10 cellular contexts compared by ENCODE assay signal in genomic region chr13:99659234-99659633, GRCh38. TPM values are rescaled to one million over a fixed set of nuclear protein-coding genes. Genes with fewer than 3 reads are reported as not detected.
DNase-seq lines count a peak whose midpoint lies in the region; ATAC-seq, FAIRE-seq and TF ChIP-seq lines count a peak whose summit lies in the region.
"Had no signal": no experiment of that assay in that cellular context is flagged by ENCODE, and none has a peak within 500 bp of the region (broad histone marks: within the 10 kb centered on the region; RNA-seq: fewer than 3 reads in every experiment).

No MANE protein-coding gene starts in this region.

- peaks cover 50% of the 10 kb centered on the region for H3K4me1 Mint-ChIP-seq in activated CD4-positive, alpha-beta T cell treated with anti-CD3 and anti-CD28 coated beads, Interleukin-2, amount 10 ng/mL, durations not matched to agents 7 days and 5 days
- H3K4me1 Mint-ChIP-seq in stimulated activated effector memory CD8-positive, alpha-beta T cell treated with anti-CD3 and anti-CD28 coated beads, Interleukin-12 subunit alpha, Interleukin-12 subunit beta, amount 100 ng/mL, for 72 hours = peaks cover 29% of the 10 kb centered on the region

- POLR2A ChIA-PET in activated CD4-positive, alpha-beta T cell treated with anti-CD3 and anti-CD28 coated beads, Interleukin-2, amount 10 ng/mL, durations not matched to agents 7 days and 5 days (lab: Charles Lee) = no interaction called here

- H3K4me3 Mint-ChIP-seq in activated CD4-positive, alpha-beta T cell treated with anti-CD3 and anti-CD28 coated beads, Interleukin-2, amount 10 ng/mL, durations not matched to agents 7 days and 5 days = peak overlapping the region; percentile 48
- peak overlapping the region; percentile 67 for H3K4me3 Mint-ChIP-seq in stimulated activated effector memory CD8-positive, alpha-beta T cell treated with anti-CD3 and anti-CD28 coated beads, Interleukin-12 subunit alpha, Interleukin-12 subunit beta, amount 100 ng/mL, for 72 hours

- H3K36me3 Mint-ChIP-seq in activated CD4-positive, alpha-beta T cell treated with anti-CD3 and anti-CD28 coated beads, Interleukin-2, amount 10 ng/mL, durations not matched to agents 7 days and 5 days (ENCODE audit: low read depth) = no peaks in the 10 kb centered on the region
- no peaks in the 10 kb centered on the region for H3K36me3 Mint-ChIP-seq in stimulated activated effector memory CD8-positive, alpha-beta T cell treated with anti-CD3 and anti-CD28 coated beads, Interleukin-12 subunit alpha, Interleukin-12 subunit beta, amount 100 ng/mL, for 72 hours

- no peak for TF ChIP-seq POLR2A in breast epithelium (IDR thresholded peaks at IDR 0.05)

- WGBS in small intestine, 3 donors = 60 to 74% (median 65%) methylated on average over 3 of the region's 3 CpGs

- no peaks in the 10 kb centered on the region for H3K9me3 Mint-ChIP-seq in activated CD4-positive, alpha-beta T cell treated with anti-CD3 and anti-CD28 coated beads, Interleukin-2, amount 10 ng/mL, durations not matched to agents 7 days and 5 days
- no peaks in the 10 kb centered on the region for H3K9me3 Mint-ChIP-seq in stimulated activated effector memory CD8-positive, alpha-beta T cell treated with anti-CD3 and anti-CD28 coated beads, Interleukin-12 subunit alpha, Interleukin-12 subunit beta, amount 100 ng/mL, for 72 hours
- H3K9me3 Mint-ChIP-seq: activated B cell treated with CpG ODN at 0.5 μM for 24 hours had no signal

- no peak for FAIRE-seq in small intestine (lab: Jason Lieb, UNC)

- peak overlapping the region; percentile 95 for H3K27ac Mint-ChIP-seq in activated CD4-positive, alpha-beta T cell treated with anti-CD3 and anti-CD28 coated beads, Interleukin-2, amount 10 ng/mL, durations not matched to agents 7 days and 5 days
- no peak overlapping the region for H3K27ac Mint-ChIP-seq in stimulated activated effector memory CD8-positive, alpha-beta T cell treated with anti-CD3 and anti-CD28 coated beads, Interleukin-12 subunit alpha, Interleukin-12 subunit beta, amount 100 ng/mL, for 72 hours
- H3K27ac Mint-ChIP-seq: activated B cell treated with CpG ODN at 0.5 μM for 24 hours had no signal

- no peak overlapping the region for H3K27ac ChIP-seq in colonic mucosa
- no peak overlapping the region for H3K27ac ChIP-seq in small intestine (ENCODE audit: low read depth in 1 of 2, low read length in 1 of 2)
- no peak overlapping the region for H3K27ac ChIP-seq in breast epithelium

- intact Hi-C loops in colonic mucosa (cut with DNase I) (loop anchor here (5.0 kb wide), 3 partner anchors 238 to 853 kb away; no protein-coding TSS in a partner anchor), breast epithelium (cut with DNase I; ENCODE audit: low total_unique reads) (loop anchor here (10.0 kb wide), 1 partner anchor 596 kb away; no protein-coding TSS in a partner anchor)

- peaks cover 8% of the 10 kb centered on the region for H3K27me3 Mint-ChIP-seq in activated CD4-positive, alpha-beta T cell treated with anti-CD3 and anti-CD28 coated beads, Interleukin-2, amount 10 ng/mL, durations not matched to agents 7 days and 5 days

- no peak for DNase-seq in activated CD4-positive, alpha-beta T cell treated with anti-CD3 and anti-CD28 coated beads, Interleukin-2, amount 10 ng/mL, durations not matched to agents 7 days and 5 days
- DNase-seq in activated CD4-positive, alpha-beta T cell treated with anti-CD3 and anti-CD28 coated beads for 1 hour = no peak
- DNase-seq in NCI-H187 (lab: John Stamatoyannopoulos, UW) (peak; percentile 52 to 60), colonic mucosa (peak; percentile 15), small intestine (no peak), AG20443 (ENCODE audit: low spot score) (no peak), breast epithelium (ENCODE audit: low spot score in 2 of 2) (no peak)
- DNase-seq in stimulated activated effector memory CD8-positive, alpha-beta T cell treated with anti-CD3 and anti-CD28 coated beads, Interleukin-12 subunit alpha, Interleukin-12 subunit beta, amount 100 ng/mL, for 72 hours (ENCODE audit: low spot score in 2 of 2) = no peak
- DNase-seq: activated B cell treated with CpG ODN at 0.5 μM for 24 hours, RPMI8226 had no signal

- TF ChIP-seq CTCF in colonic mucosa (IDR thresholded peaks at IDR 0.05) = no peak
- TF ChIP-seq CTCF in breast epithelium (IDR thresholded peaks at IDR 0.05) = no peak

- no peaks in the 10 kb centered on the region for H3K27me3 ChIP-seq in colonic mucosa
- H3K27me3 ChIP-seq in small intestine (ENCODE audit: control insufficient read depth in 2 of 2, insufficient read depth in 2 of 2, low read length in 2 of 2) = peaks cover 0 to 3% of the 10 kb centered on the region in 2 donors
- peaks cover 0 to 5% of the 10 kb centered on the region in 2 donors for H3K27me3 ChIP-seq in breast epithelium

- CTCF ChIA-PET in activated CD4-positive, alpha-beta T cell treated with anti-CD3 and anti-CD28 coated beads, Interleukin-2, amount 10 ng/mL, durations not matched to agents 7 days and 5 days (lab: Charles Lee) = interaction anchor here (1.0 kb wide), 1 partner anchor 10 kb away, joined by 6 read pairs; no protein-coding TSS in a partner anchor

- H3K9me3 ChIP-seq in colonic mucosa (no peaks in the 10 kb centered on the region), small intestine (ENCODE audit: control insufficient read depth, low read depth) (no peaks in the 10 kb centered on the region), breast epithelium (no peaks in the 10 kb centered on the region)

- H3K4me1 ChIP-seq in colonic mucosa (no peaks in the 10 kb centered on the region), small intestine (ENCODE audit: control insufficient read depth in 2 of 2, insufficient read depth in 1 of 2, low read depth in 1 of 2, low read length in 1 of 2) (no peaks in the 10 kb centered on the region), breast epithelium (no peaks in the 10 kb centered on the region)

- no peak for ATAC-seq in stimulated activated effector memory CD8-positive, alpha-beta T cell treated with anti-CD3 and anti-CD28 coated beads, Interleukin-12 subunit alpha, Interleukin-12 subunit beta, amount 100 ng/mL, for 72 hours

- H3K4me3 ChIP-seq in colonic mucosa = no peak overlapping the region
- H3K4me3 ChIP-seq in small intestine (ENCODE audit: low read depth in 1 of 2, low read length in 2 of 2) = no peak overlapping the region
- peak overlapping the region in 1 of 3 donors; percentile 78 for H3K4me3 ChIP-seq in breast epithelium

- H3K9ac ChIP-seq in colonic mucosa (ENCODE audit: low read depth in 2 of 2, low read length in 2 of 2) = no peak overlapping the region

- H3K36me3 ChIP-seq in colonic mucosa (no peaks in the 10 kb centered on the region), small intestine (ENCODE audit: control insufficient read depth in 2 of 2, insufficient read depth in 2 of 2, low read length in 2 of 2) (no peaks in the 10 kb centered on the region), breast epithelium (no peaks in the 10 kb centered on the region)

RNA-seq across cellular contexts. Expression of gene CLYBL, which starts 52.7 kb away (rescaled TPM):
- total RNA-seq in activated CD4-positive, alpha-beta T cell treated with anti-CD3 and anti-CD28 coated beads, Interleukin-2, amount 10 ng/mL, durations not matched to agents 7 days and 5 days = 10 to 100 TPM; 12.2 to 13.0 TPM
- total RNA-seq in colonic mucosa = 10 to 100 TPM; 12.9 to 34.7 TPM
- 10 to 100 TPM; 13.0 to 39.4 (median 17.0) TPM for polyA plus RNA-seq in small intestine
- 1 to 10 TPM; 5.1 to 8.2 (median 5.1) TPM for total RNA-seq in breast epithelium

Comparison
In these comparisons a context has a peak if more than half of its experiments do, and no peak if none do; other contexts are left out.
1. DNase-seq: peak in NCI-H187 (2 of 2) and colonic mucosa (single experiment); none in activated CD4-positive, alpha-beta T cell treated with anti-CD3 and anti-CD28 coated beads, Interleukin-2, amount 10 ng/mL, durations not matched to agents 7 days and 5 days (single experiment), activated CD4-positive, alpha-beta T cell treated with anti-CD3 and anti-CD28 coated beads for 1 hour (single experiment), stimulated activated effector memory CD8-positive, alpha-beta T cell treated with anti-CD3 and anti-CD28 coated beads, Interleukin-12 subunit alpha, Interleukin-12 subunit beta, amount 100 ng/mL, for 72 hours (0 of 2), small intestine (single experiment), AG20443 (single experiment) and breast epithelium (0 of 2).